8 cellular contexts compared by ENCODE assay signal in genomic region chr10:125159932-125160855, GRCh38. TPM values are rescaled to one million over a fixed set of nuclear protein-coding genes. Genes with fewer than 3 reads are reported as not detected.
DNase-seq lines count a peak whose midpoint lies in the region; ATAC-seq and TF ChIP-seq lines count a peak whose summit lies in the region.

Gene CTBP2, minus strand, starts transcription at chr10:125160563.

- ATAC-seq in heart left ventricle (peak in 3 of 4 donors; percentile 34 to 46 (median 41)), HG03108 (IDR thresholded peaks at IDR 0.05; ENCODE audit: unreplicated experiment) (no peak)

- 1% methylated on average over 36 to 98 of the region's 103 CpGs for WGBS in adipose tissue, 3 donors
- 0 to 1% (median 1%) methylated on average over 53 to 97 of the region's 103 CpGs for WGBS in heart left ventricle, 4 donors

- H4K20me1 ChIP-seq in osteoblast (ENCODE audit: insufficient read depth, low read length), result peaks cover 12% of the 10 kb centered on the region

- H2AFZ ChIP-seq in osteoblast (ENCODE audit: low read length), result peak within 1 kb of the TSS; percentile 86

- H3K36me3 ChIP-seq in heart left ventricle (no peaks in the 10 kb centered on the region), osteoblast (ENCODE audit: insufficient read depth, low read length) (no peaks in the 10 kb centered on the region)

- H3K27ac ChIP-seq in adipose tissue (ENCODE audit: low read depth, low read length) (peak within 1 kb of the TSS; percentile 86), heart left ventricle (peak within 1 kb of the TSS; percentile 91 to 99 (median 98)), osteoblast (ENCODE audit: low read depth, low read length) (peak within 1 kb of the TSS; percentile 56)

- H3K4me1 ChIP-seq in heart left ventricle (peaks cover 6 to 44% (median 34%) of the 10 kb centered on the region in 12 donors), osteoblast (ENCODE audit: insufficient read depth, low read length) (peaks cover 27% of the 10 kb centered on the region)

- peak within 1 kb of the TSS; percentile 87 for H3K4me2 ChIP-seq in osteoblast (ENCODE audit: insufficient read depth, low read length)

- H3K9me3 ChIP-seq in heart left ventricle, result no peaks in the 10 kb centered on the region
- H3K9me3 ChIP-seq in osteoblast (ENCODE audit: low read depth, low read length), result no peaks in the 10 kb centered on the region

- DNase-seq in GF-D8 (lab: John Stamatoyannopoulos, UW) (peak; percentile 10), MV-4-11 (lab: John Stamatoyannopoulos, UW) (peak; percentile 32), heart left ventricle (peak; percentile 64 to 78 (median 75)), osteoblast (ENCODE audit: insufficient read length, low spot score, missing footprints) (peak; percentile 96), NCI-H226 (no peak), HuH-7.5 (ENCODE audit: low spot score) (no peak)

- TF ChIP-seq CTCF in heart left ventricle (IDR thresholded peaks at IDR 0.05) (no peak), osteoblast (IDR thresholded peaks at IDR 0.05; ENCODE audit: extremely low read depth, low read depth, low read length) (no peak)

- intact Hi-C loops in heart left ventricle (cut with DNase I), result loop anchor here (1.0 to 10.0 kb wide), 20 partner anchors 38 to 565 kb away; partner anchors contain the start of gene EDRF1 (in 2 of the 10)

- H3K27me3 ChIP-seq in heart left ventricle, result no peaks in the 10 kb centered on the region
- no peaks in the 10 kb centered on the region for H3K27me3 ChIP-seq in osteoblast (ENCODE audit: insufficient read depth, low read length)

- peak within 1 kb of the TSS; percentile 72 to 98 (median 90) for H3K4me3 ChIP-seq in heart left ventricle
- H3K4me3 ChIP-seq in osteoblast (ENCODE audit: insufficient read depth, low read length), result peak within 1 kb of the TSS; percentile 80

- peak in 1 of 2 donors; percentile 15 for TF ChIP-seq POLR2A in heart left ventricle (IDR thresholded peaks at IDR 0.05)

- peaks cover 38% of the 10 kb centered on the region for H3K79me2 ChIP-seq in osteoblast (ENCODE audit: insufficient read depth, low read length)

RNA-seq across cellular contexts. Expression of gene CTBP2, which starts in this region (rescaled TPM):
- polyA plus RNA-seq in adipose tissue, result 10 to 100 TPM; 18.9 to 29.8 (median 29.5) TPM
- total RNA-seq in heart left ventricle, result 10 to 100 TPM; 23.9 to 45.5 (median 30.0) TPM
- 10 to 100 TPM; 10.1 to 29.1 TPM for polyA plus RNA-seq in heart left ventricle
- total RNA-seq in osteoblast, result 65.1 and 65.9 TPM in 2 replicates

Comparison
In these comparisons a context has a peak if more than half of its experiments do, and no peak if none do; other contexts are left out.
1. DNase-seq: peak in GF-D8 (single experiment), MV-4-11 (single experiment), heart left ventricle (5 of 5) and osteoblast (single experiment); none in NCI-H226 (single experiment) and HuH-7.5 (single experiment).
2. Peak in every context shown above with its lines, with median percentiles within 50 percentile points of each other: H3K27ac ChIP-seq.